In the genomic region with DNA sequence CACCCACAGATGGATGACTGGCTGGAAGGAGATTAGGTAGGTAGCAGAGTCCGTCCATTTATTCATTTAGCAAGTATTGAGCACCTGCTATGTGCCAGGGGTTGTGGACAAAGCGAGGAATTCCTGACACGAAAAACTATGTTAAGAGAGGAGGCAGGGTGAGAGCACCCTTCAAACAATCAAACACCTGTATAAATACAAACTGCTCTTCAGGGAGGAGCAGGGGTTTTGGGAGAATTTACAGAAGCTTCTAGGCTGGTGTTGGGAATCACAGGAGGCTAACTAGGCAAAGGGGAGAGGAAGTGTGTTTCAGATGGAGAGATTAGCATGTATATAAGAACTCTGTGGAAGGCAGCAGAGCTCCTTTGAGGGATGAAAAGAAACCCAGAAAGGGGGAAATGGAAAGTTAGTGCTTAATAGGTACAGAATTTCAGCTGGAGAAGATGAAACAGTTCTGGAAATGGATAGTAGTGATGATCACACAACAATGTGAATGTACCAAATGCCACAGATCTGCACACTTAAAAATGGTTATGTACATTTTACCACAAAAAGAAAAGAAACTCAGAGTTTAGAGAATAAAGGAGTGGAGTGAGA, we compare ENCODE assay signal across 7 cellular contexts. TPM values are rescaled to one million over a fixed set of nuclear protein-coding genes. Genes with fewer than 3 reads are reported as not detected.
DNase-seq lines count a peak whose midpoint lies in the region; ATAC-seq and TF ChIP-seq lines count a peak whose summit lies in the region.

No MANE protein-coding gene starts in this region.

- H3K4me1 ChIP-seq in HAP-1 (peaks cover 12% of the 10 kb centered on the region), skeletal muscle satellite cell (ENCODE audit: control insufficient read depth, insufficient read depth, low read length) (peaks cover 13% of the 10 kb centered on the region)

- TF ChIP-seq CTCF in foreskin fibroblast (IDR thresholded peaks at IDR 0.05; ENCODE audit: low read depth, low read length): no peak

- H3K9me3 ChIP-seq in HAP-1 (no peaks in the 10 kb centered on the region; the same call in 1 of the 2 replicates), skeletal muscle satellite cell (replicated peaks; ENCODE audit: low read length) (no peaks in the 10 kb centered on the region)

- peaks cover 6% of the 10 kb centered on the region for H3K36me3 Mint-ChIP-seq in T-cell

- H3K4me3 ChIP-seq in HAP-1 (peak overlapping the region; percentile 57), foreskin fibroblast (ENCODE audit: low read depth in 1 of 2, low read length in 2 of 2) (peak overlapping the region; percentile 86 to 96), skeletal muscle satellite cell (ENCODE audit: low read length) (peak overlapping the region; percentile 96)

- H3K27ac Mint-ChIP-seq in T-cell: peak overlapping the region; percentile 91 to 97

- peak overlapping the region; percentile 83 for H3K4me2 ChIP-seq in skeletal muscle satellite cell (ENCODE audit: low read length)

- CTCF ChIA-PET in T-cell (lab: Charles Lee): interaction anchor here (0.9 to 3.6 kb wide), 12 partner anchors 8 to 188 kb away, joined by 3 to 17 read pairs (median 4); partner anchors contain the start of genes NKTR (in 1 of the 2) and SS18L2 (in 1 of the 2)

- POLR2A ChIA-PET in T-cell (lab: Charles Lee): interaction anchor here (0.6 to 2.2 kb wide), 5 partner anchors 8 to 166 kb away, joined by 3 to 18 read pairs (median 9); partner anchors contain the start of genes NKTR (in 1 of the 2) and SS18L2 (in 1 of the 2)

- peak overlapping the region; percentile 93 for H3K9ac ChIP-seq in skeletal muscle satellite cell (ENCODE audit: low read depth, low read length)

- H3K4me3 Mint-ChIP-seq in T-cell: peak overlapping the region; percentile 86 to 92 (median 88)

- no peaks in the 10 kb centered on the region for H3K9me3 Mint-ChIP-seq in T-cell

- in situ Hi-C loops in HAP-1 (cut with MboI; ENCODE audit: low sequenced_read_pairs): no loop called here

- H3K4me1 Mint-ChIP-seq in T-cell: peaks cover 42 to 47% (median 44%) of the 10 kb centered on the region in 3 donors

- no peaks in the 10 kb centered on the region for H3K27me3 Mint-ChIP-seq in T-cell

- ATAC-seq in T-cell (replicated peaks in 1 of 4): no peak
- ATAC-seq in GM19463 (IDR thresholded peaks at IDR 0.05; ENCODE audit: unreplicated experiment): no peak
- ATAC-seq in GM21786 (IDR thresholded peaks at IDR 0.05; ENCODE audit: unreplicated experiment): no peak
- ATAC-seq in GM21360 (IDR thresholded peaks at IDR 0.05; ENCODE audit: unreplicated experiment): no peak

- H3K36me3 ChIP-seq in HAP-1 (replicated peaks) (peaks cover 8% of the 10 kb centered on the region; the same call in 1 of the 2 replicates), skeletal muscle satellite cell (ENCODE audit: insufficient read depth, low read length) (no peaks in the 10 kb centered on the region)

- H3K27me3 ChIP-seq in HAP-1 (ENCODE audit: low read depth) (no peaks in the 10 kb centered on the region), skeletal muscle satellite cell (ENCODE audit: control insufficient read depth, insufficient read depth, low read length) (no peaks in the 10 kb centered on the region)

- no peak for DNase-seq in HAP-1 (ENCODE audit: low spot score in 2 of 2)
- DNase-seq in T-cell: no peak
- DNase-seq in foreskin fibroblast: no peak

RNA-seq across cellular contexts. Expression of gene SEC22C, which starts 0.8 kb away (rescaled TPM):
- 10 to 100 TPM; 50.1 to 71.2 (median 53.6) TPM for total RNA-seq in T-cell
- total RNA-seq in skeletal muscle satellite cell (2012; rRNA removed): 52.2 and 54.5 TPM in 2 replicates

RNA-seq across cellular contexts. Expression of gene SS18L2, which starts 8.1 kb away (rescaled TPM):
- total RNA-seq in T-cell: 10 to 100 TPM; 33.0 to 52.6 (median 46.4) TPM
- 28.4 and 29.1 TPM in 2 replicates for total RNA-seq in skeletal muscle satellite cell (2012; rRNA removed)

RNA-seq across cellular contexts. Expression of gene NKTR, which starts 17.9 kb away (rescaled TPM):
- total RNA-seq in T-cell: 100 to 1,000 TPM; 185 to 252 (median 209) TPM
- total RNA-seq in skeletal muscle satellite cell (2012; rRNA removed): 41.5 and 50.4 TPM in 2 replicates
